In the genomic region with DNA sequence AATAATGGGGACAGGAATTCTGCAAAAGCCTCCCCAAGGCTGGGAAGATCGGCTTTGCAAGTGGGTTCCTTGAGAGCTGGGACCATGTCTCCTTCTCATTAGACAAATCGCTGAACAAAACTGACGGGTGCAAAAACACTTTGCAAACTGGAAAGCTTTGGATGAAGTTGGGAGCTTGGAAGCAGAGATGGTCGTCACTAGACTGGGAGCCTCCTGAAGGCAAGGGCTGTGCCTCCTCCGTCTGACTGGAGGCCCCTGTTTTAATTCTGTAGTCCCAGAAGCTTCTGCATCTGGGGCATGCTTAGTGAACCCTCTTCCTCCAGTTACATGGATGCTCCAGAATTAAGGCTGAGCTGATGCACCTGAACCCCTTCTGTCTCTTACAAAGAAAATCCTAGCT, we compare ENCODE assay signal across 1 cellular context.
TF ChIP-seq lines count a peak whose summit lies in the region.

No MANE protein-coding gene starts in this region.

TF ChIP-seq in H1, 55 proteins besides CTCF, POLR2A, EP300 and RAD21 (continued from another document):
- TF ChIP-seq, protein P1, sequence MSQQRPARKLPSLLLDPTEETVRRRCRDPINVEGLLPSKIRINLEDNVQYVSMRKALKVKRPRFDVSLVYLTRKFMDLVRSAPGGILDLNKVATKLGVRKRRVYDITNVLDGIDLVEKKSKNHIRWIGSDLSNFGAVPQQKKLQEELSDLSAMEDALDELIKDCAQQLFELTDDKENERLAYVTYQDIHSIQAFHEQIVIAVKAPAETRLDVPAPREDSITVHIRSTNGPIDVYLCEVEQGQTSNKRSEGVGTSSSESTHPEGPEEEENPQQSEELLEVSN (IDR thresholded peaks at IDR 0.05) = no peak
- no peak for TF ChIP-seq RXRA (IDR thresholded peaks at IDR 0.05; ENCODE audit: insufficient read depth, low read depth, low read length)
- TF ChIP-seq, protein P2, sequence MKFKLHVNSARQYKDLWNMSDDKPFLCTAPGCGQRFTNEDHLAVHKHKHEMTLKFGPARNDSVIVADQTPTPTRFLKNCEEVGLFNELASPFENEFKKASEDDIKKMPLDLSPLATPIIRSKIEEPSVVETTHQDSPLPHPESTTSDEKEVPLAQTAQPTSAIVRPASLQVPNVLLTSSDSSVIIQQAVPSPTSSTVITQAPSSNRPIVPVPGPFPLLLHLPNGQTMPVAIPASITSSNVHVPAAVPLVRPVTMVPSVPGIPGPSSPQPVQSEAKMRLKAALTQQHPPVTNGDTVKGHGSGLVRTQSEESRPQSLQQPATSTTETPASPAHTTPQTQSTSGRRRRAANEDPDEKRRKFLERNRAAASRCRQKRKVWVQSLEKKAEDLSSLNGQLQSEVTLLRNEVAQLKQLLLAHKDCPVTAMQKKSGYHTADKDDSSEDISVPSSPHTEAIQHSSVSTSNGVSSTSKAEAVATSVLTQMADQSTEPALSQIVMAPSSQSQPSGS (IDR thresholded peaks at IDR 0.05; ENCODE audit: low read length) = no peak
- TF ChIP-seq ZNF274 (IDR thresholded peaks at IDR 0.05; ENCODE audit: borderline replicate concordance, extremely low read depth, low read length) = no peak
- no peak for TF ChIP-seq GABPA (IDR thresholded peaks at IDR 0.05; ENCODE audit: borderline replicate concordance, insufficient read depth, low read length)
- TF ChIP-seq TAF7 (optimal IDR thresholded peaks at IDR 0.05; ENCODE audit: borderline replicate concordance, low read depth, low read length) = no peak
- TF ChIP-seq CREB1 (IDR thresholded peaks at IDR 0.05) = no peak
- TF ChIP-seq SP2 (IDR thresholded peaks at IDR 0.05; ENCODE audit: low read length) = no peak
- no peak for TF ChIP-seq CHD2 (IDR thresholded peaks at IDR 0.05; ENCODE audit: low read length)
- TF ChIP-seq, protein P3, sequence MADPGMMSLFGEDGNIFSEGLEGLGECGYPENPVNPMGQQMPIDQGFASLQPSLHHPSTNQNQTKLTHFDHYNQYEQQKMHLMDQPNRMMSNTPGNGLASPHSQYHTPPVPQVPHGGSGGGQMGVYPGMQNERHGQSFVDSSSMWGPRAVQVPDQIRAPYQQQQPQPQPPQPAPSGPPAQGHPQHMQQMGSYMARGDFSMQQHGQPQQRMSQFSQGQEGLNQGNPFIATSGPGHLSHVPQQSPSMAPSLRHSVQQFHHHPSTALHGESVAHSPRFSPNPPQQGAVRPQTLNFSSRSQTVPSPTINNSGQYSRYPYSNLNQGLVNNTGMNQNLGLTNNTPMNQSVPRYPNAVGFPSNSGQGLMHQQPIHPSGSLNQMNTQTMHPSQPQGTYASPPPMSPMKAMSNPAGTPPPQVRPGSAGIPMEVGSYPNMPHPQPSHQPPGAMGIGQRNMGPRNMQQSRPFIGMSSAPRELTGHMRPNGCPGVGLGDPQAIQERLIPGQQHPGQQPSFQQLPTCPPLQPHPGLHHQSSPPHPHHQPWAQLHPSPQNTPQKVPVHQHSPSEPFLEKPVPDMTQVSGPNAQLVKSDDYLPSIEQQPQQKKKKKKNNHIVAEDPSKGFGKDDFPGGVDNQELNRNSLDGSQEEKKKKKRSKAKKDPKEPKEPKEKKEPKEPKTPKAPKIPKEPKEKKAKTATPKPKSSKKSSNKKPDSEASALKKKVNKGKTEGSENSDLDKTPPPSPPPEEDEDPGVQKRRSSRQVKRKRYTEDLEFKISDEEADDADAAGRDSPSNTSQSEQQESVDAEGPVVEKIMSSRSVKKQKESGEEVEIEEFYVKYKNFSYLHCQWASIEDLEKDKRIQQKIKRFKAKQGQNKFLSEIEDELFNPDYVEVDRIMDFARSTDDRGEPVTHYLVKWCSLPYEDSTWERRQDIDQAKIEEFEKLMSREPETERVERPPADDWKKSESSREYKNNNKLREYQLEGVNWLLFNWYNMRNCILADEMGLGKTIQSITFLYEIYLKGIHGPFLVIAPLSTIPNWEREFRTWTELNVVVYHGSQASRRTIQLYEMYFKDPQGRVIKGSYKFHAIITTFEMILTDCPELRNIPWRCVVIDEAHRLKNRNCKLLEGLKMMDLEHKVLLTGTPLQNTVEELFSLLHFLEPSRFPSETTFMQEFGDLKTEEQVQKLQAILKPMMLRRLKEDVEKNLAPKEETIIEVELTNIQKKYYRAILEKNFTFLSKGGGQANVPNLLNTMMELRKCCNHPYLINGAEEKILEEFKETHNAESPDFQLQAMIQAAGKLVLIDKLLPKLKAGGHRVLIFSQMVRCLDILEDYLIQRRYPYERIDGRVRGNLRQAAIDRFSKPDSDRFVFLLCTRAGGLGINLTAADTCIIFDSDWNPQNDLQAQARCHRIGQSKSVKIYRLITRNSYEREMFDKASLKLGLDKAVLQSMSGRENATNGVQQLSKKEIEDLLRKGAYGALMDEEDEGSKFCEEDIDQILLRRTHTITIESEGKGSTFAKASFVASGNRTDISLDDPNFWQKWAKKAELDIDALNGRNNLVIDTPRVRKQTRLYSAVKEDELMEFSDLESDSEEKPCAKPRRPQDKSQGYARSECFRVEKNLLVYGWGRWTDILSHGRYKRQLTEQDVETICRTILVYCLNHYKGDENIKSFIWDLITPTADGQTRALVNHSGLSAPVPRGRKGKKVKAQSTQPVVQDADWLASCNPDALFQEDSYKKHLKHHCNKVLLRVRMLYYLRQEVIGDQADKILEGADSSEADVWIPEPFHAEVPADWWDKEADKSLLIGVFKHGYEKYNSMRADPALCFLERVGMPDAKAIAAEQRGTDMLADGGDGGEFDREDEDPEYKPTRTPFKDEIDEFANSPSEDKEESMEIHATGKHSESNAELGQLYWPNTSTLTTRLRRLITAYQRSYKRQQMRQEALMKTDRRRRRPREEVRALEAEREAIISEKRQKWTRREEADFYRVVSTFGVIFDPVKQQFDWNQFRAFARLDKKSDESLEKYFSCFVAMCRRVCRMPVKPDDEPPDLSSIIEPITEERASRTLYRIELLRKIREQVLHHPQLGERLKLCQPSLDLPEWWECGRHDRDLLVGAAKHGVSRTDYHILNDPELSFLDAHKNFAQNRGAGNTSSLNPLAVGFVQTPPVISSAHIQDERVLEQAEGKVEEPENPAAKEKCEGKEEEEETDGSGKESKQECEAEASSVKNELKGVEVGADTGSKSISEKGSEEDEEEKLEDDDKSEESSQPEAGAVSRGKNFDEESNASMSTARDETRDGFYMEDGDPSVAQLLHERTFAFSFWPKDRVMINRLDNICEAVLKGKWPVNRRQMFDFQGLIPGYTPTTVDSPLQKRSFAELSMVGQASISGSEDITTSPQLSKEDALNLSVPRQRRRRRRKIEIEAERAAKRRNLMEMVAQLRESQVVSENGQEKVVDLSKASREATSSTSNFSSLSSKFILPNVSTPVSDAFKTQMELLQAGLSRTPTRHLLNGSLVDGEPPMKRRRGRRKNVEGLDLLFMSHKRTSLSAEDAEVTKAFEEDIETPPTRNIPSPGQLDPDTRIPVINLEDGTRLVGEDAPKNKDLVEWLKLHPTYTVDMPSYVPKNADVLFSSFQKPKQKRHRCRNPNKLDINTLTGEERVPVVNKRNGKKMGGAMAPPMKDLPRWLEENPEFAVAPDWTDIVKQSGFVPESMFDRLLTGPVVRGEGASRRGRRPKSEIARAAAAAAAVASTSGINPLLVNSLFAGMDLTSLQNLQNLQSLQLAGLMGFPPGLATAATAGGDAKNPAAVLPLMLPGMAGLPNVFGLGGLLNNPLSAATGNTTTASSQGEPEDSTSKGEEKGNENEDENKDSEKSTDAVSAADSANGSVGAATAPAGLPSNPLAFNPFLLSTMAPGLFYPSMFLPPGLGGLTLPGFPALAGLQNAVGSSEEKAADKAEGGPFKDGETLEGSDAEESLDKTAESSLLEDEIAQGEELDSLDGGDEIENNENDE (IDR thresholded peaks at IDR 0.05; ENCODE audit: insufficient replicate concordance, low read length) = no peak
